20 cellular contexts compared by ENCODE assay signal in genomic region chr7:47342646-47343045, GRCh38.
DNase-seq lines count a peak whose midpoint lies in the region; ATAC-seq and TF ChIP-seq lines count a peak whose summit lies in the region.
"Had no signal": no experiment of that assay in that cellular context is flagged by ENCODE, and none has a peak within 500 bp of the region (broad histone marks: within the 10 kb centered on the region; RNA-seq: fewer than 3 reads in every experiment).

No MANE protein-coding gene starts in this region.

- DNase-seq in OCI-M1 (lab: John Stamatoyannopoulos, UW), result peak; percentile 29
- DNase-seq in erythroblast (lab: John Stamatoyannopoulos, UW), result peak; percentile 92 to 96
- no peak for DNase-seq in left colon
- DNase-seq in stomach, result peak; percentile 33
- no peak for DNase-seq in NCI-H1105 (lab: John Stamatoyannopoulos, UW)
- no peak for DNase-seq in NCI-H69 (lab: John Stamatoyannopoulos, UW)
- DNase-seq in ACHN, result no peak
- DNase-seq: Calu3; CD8-positive, alpha-beta T cell; DMS53; EL; MV-4-11; NCI-H1417; NCI-H187; NCI-H226; NCI-H524; PC-9 had no signal

- H3K27me3 ChIP-seq in stomach, result no peaks in the 10 kb centered on the region
- H3K27me3 ChIP-seq: BLaER1 treated with 17β-estradiol and CSF1 and Interleukin-3, amounts not matched to agents 10 nM and 100 nM had no signal

- 52 to 86% (median 74%) methylated on average over 2 of the region's 2 CpGs for WGBS in stomach, 5 donors

- H3K4me3 ChIP-seq in stomach, result no peak overlapping the region
- H3K4me3 ChIP-seq: BLaER1 treated with 17β-estradiol and CSF1 and Interleukin-3, amounts not matched to agents 10 nM and 100 nM; PC-9 had no signal

- H3K4me1 ChIP-seq in stomach, result no peaks in the 10 kb centered on the region

- TF ChIP-seq POLR2A in erythroblast (IDR thresholded peaks at IDR 0.05; ENCODE audit: low read length) (peak; percentile 73), stomach (IDR thresholded peaks at IDR 0.05) (no peak)

- intact Hi-C loops in left colon (cut with DNase I, micrococcal nuclease), result no loop called here
- intact Hi-C loops in stomach (cut with DNase I; ENCODE audit: low total_unique reads), result no loop called here

- H3K36me3 ChIP-seq in stomach, result peaks cover 16 to 62% (median 45%) of the 10 kb centered on the region in 4 donors

- peak; percentile 49 for ATAC-seq in left colon
- ATAC-seq in GM21360 (IDR thresholded peaks at IDR 0.05; ENCODE audit: unreplicated experiment), result no peak
- ATAC-seq: CD8-positive, alpha-beta T cell had no signal

- peak overlapping the region in 3 of 5 donors; percentile 5 to 51 (median 15) for H3K27ac ChIP-seq in stomach
- H3K27ac ChIP-seq: BLaER1 treated with 17β-estradiol and CSF1 and Interleukin-3, amounts not matched to agents 10 nM and 100 nM; KMS-11 had no signal

- in situ Hi-C loops in ACHN (cut with HindIII; ENCODE audit: low pct_ligation_motif_present, low pct_unique_long_range_greater_than_20kb, low sequenced_read_pairs), result no loop called here

- TF ChIP-seq EP300 in stomach (IDR thresholded peaks at IDR 0.05), result no peak

- H3K9me3 ChIP-seq in stomach, result no peaks in the 10 kb centered on the region

- no peak for TF ChIP-seq CTCF in stomach (IDR thresholded peaks at IDR 0.05)

Comparison
In these comparisons a context has a peak if more than half of its experiments do, and no peak if none do; other contexts are left out.
1. DNase-seq: peak in OCI-M1 (single experiment), erythroblast (2 of 2) and stomach (single experiment); none in left colon (0 of 2), NCI-H1105 (single experiment), NCI-H69 (single experiment) and ACHN (single experiment).